1 cellular context compared by ENCODE assay signal in the genomic region with DNA sequence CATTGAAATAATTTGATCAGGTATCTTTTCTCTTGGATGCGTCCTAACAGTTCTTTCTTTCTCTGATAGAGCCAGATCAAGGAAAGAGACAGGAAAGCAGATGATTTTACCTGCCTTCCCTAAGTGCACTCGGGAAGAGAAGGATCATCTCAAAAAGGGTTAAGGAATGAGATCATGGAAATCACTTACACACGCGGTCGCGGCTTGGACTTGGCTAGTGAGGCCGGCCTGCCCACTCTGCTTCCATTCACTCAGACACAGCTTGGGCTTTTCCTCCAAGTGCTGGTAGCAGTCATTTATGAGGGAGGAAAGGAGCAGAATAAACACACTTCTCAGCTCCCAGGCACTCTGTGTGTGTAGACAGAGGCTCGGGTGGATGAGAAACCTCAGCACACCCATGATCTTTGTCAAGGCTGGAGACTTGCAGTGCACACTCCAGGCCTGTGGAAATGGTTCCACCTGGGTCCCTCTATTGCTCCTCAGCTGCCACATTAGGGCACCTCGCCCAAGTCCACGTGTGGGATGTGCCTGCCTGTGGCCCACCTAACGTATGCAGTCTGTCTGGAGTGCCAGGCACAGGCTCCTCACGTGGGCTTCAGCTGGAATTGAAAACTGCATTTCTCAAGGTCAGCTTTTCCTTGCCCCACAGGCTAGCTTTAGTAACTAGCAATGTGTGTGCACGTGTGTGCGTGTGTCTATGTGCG.
TF ChIP-seq lines count a peak whose summit lies in the region.

No MANE protein-coding gene starts in this region.

TF ChIP-seq in IMR-90, 13 proteins besides CTCF, POLR2A, EP300 and RAD21:
- TF ChIP-seq SMC3 (IDR thresholded peaks at IDR 0.05; ENCODE audit: low read depth, low read length) (no peak), FOS (IDR thresholded peaks at IDR 0.05; ENCODE audit: low read depth, low read length) (no peak), MAFK (IDR thresholded peaks at IDR 0.05; ENCODE audit: low read depth, low read length) (no peak), CHD1 (IDR thresholded peaks at IDR 0.05; ENCODE audit: low read depth, low read length) (no peak), MAZ (IDR thresholded peaks at IDR 0.05; ENCODE audit: borderline replicate concordance, low read depth, low read length) (no peak), BHLHE40 (IDR thresholded peaks at IDR 0.05; ENCODE audit: low read depth, low read length) (no peak), NFE2L2 (IDR thresholded peaks at IDR 0.05; ENCODE audit: low read depth, low read length) (no peak), RFX5 (IDR thresholded peaks at IDR 0.05; ENCODE audit: low read depth, low read length) (no peak), MXI1 (IDR thresholded peaks at IDR 0.05; ENCODE audit: borderline replicate concordance, low read depth, low read length) (no peak), CEBPB (IDR thresholded peaks at IDR 0.05; ENCODE audit: low read depth, low read length) (no peak), RCOR1 (IDR thresholded peaks at IDR 0.05; ENCODE audit: insufficient replicate concordance, low read length) (no peak)
- TF ChIP-seq, protein P1, sequence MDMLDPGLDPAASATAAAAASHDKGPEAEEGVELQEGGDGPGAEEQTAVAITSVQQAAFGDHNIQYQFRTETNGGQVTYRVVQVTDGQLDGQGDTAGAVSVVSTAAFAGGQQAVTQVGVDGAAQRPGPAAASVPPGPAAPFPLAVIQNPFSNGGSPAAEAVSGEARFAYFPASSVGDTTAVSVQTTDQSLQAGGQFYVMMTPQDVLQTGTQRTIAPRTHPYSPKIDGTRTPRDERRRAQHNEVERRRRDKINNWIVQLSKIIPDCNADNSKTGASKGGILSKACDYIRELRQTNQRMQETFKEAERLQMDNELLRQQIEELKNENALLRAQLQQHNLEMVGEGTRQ (IDR thresholded peaks at IDR 0.05; ENCODE audit: low read depth, low read length), result no peak
- TF ChIP-seq, protein P2, sequence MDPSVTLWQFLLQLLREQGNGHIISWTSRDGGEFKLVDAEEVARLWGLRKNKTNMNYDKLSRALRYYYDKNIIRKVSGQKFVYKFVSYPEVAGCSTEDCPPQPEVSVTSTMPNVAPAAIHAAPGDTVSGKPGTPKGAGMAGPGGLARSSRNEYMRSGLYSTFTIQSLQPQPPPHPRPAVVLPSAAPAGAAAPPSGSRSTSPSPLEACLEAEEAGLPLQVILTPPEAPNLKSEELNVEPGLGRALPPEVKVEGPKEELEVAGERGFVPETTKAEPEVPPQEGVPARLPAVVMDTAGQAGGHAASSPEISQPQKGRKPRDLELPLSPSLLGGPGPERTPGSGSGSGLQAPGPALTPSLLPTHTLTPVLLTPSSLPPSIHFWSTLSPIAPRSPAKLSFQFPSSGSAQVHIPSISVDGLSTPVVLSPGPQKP (IDR thresholded peaks at IDR 0.05; ENCODE audit: borderline replicate concordance, low read depth, low read length), result no peak
